Comparison of ENCODE assay signal across 1 cellular context in the genomic region with DNA sequence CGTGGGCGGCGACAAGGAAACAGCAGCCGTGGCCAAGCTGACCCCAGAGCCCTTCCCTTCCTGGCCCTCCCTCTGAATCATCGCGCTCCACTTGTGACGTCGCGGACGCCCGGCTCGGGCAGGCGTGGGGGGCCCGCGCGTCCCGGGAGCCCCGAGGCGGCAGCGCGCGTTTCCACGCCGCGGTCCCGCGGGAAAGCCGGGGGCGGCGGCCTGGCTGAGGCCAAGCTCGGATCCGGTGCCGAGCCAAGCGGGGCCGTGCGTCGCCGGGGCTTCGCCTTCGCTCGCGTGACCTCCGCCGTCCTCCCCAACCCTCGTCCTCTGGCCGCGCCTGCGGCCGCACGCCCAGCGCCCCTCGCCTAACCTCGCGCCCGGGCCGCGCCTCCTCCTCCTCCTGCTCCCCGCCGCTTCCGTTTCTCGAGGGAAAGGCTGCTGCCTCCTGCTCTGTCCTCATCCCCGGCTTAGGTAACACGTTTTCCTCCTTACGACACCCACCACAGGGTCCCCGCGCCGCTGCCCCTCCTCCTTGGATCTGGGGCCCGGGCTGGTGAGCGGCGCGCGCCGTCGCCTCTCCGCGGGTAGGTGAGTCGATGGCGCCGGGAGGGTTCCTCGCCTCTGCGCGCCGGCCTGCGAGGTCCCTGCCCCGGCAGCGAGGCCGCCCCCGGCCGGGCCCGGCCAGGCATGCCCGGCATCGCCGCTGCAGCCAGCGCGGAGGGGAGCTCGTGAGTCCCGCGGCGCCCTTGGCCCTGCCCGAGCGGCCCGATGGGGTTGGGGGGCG.
TF ChIP-seq lines count a peak whose summit lies in the region.

A gene with protein sequence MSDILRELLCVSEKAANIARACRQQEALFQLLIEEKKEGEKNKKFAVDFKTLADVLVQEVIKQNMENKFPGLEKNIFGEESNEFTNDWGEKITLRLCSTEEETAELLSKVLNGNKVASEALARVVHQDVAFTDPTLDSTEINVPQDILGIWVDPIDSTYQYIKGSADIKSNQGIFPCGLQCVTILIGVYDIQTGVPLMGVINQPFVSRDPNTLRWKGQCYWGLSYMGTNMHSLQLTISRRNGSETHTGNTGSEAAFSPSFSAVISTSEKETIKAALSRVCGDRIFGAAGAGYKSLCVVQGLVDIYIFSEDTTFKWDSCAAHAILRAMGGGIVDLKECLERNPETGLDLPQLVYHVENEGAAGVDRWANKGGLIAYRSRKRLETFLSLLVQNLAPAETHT (plus strand): TSS at position 90 of the 775 bp plus-strand sequence. CDS start 16,514 bp downstream, outside the sequence.

TF ChIP-seq in HEK293, 187 proteins besides CTCF, POLR2A, EP300 and RAD21 (continued from another document and continues in another):
- TF ChIP-seq, protein P1, sequence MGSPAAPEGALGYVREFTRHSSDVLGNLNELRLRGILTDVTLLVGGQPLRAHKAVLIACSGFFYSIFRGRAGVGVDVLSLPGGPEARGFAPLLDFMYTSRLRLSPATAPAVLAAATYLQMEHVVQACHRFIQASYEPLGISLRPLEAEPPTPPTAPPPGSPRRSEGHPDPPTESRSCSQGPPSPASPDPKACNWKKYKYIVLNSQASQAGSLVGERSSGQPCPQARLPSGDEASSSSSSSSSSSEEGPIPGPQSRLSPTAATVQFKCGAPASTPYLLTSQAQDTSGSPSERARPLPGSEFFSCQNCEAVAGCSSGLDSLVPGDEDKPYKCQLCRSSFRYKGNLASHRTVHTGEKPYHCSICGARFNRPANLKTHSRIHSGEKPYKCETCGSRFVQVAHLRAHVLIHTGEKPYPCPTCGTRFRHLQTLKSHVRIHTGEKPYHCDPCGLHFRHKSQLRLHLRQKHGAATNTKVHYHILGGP (tag by site-specific recombination; IDR thresholded peaks at IDR 0.05), result no peak
- TF ChIP-seq, protein P2, sequence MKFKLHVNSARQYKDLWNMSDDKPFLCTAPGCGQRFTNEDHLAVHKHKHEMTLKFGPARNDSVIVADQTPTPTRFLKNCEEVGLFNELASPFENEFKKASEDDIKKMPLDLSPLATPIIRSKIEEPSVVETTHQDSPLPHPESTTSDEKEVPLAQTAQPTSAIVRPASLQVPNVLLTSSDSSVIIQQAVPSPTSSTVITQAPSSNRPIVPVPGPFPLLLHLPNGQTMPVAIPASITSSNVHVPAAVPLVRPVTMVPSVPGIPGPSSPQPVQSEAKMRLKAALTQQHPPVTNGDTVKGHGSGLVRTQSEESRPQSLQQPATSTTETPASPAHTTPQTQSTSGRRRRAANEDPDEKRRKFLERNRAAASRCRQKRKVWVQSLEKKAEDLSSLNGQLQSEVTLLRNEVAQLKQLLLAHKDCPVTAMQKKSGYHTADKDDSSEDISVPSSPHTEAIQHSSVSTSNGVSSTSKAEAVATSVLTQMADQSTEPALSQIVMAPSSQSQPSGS (tag by site-specific recombination; IDR thresholded peaks at IDR 0.05; ENCODE audit: low read depth), result no peak
- TF ChIP-seq ZEB2 (tag by site-specific recombination; IDR thresholded peaks at IDR 0.05) (no peak), ZNF600 (tag by site-specific recombination; IDR thresholded peaks at IDR 0.05) (no peak), ZNF561 (tag by site-specific recombination; IDR thresholded peaks at IDR 0.05; ENCODE audit: borderline replicate concordance) (0 out of 2 replicates have a peak, but pooled peaks have one; percentile 30), ZNF433 (tag by site-specific recombination; IDR thresholded peaks at IDR 0.05; ENCODE audit: low read depth) (no peak), ZXDB (tag by site-specific recombination; IDR thresholded peaks at IDR 0.05) (peak; percentile 29; the same call in 1 of the 2 replicates), REST (tag by site-specific recombination; IDR thresholded peaks at IDR 0.05) (no peak), ZBTB17 (tag by site-specific recombination; IDR thresholded peaks at IDR 0.05) (0 out of 2 replicates have a peak, but pooled peaks have one; percentile 34), ZBTB48 (tag by site-specific recombination; IDR thresholded peaks at IDR 0.05) (no peak; the same call in 1 of the 2 replicates), ZNF701 (tag by site-specific recombination; IDR thresholded peaks at IDR 0.05) (no peak), ZNF621 (tag by site-specific recombination; IDR thresholded peaks at IDR 0.05) (no peak), ZNF626 (tag by site-specific recombination; IDR thresholded peaks at IDR 0.05) (no peak), PRDM1 (tag by site-specific recombination; IDR thresholded peaks at IDR 0.05) (no peak), ZBTB8A (tag by site-specific recombination; IDR thresholded peaks at IDR 0.05) (peak; percentile 93), ZNF530 (tag by site-specific recombination; IDR thresholded peaks at IDR 0.05; ENCODE audit: low read depth) (no peak), SP2 (tag by site-specific recombination; IDR thresholded peaks at IDR 0.05) (peak; percentile 30; the same call in 1 of the 2 replicates), ZNF211 (tag by site-specific recombination; IDR thresholded peaks at IDR 0.05; ENCODE audit: low read depth) (no peak), ZNF777 (tag by site-specific recombination; IDR thresholded peaks at IDR 0.05; ENCODE audit: borderline replicate concordance) (peak; percentile 60; the same call in 1 of the 2 replicates), ZNF747 (tag by site-specific recombination; IDR thresholded peaks at IDR 0.05) (no peak), ZNF692 (tag by site-specific recombination; IDR thresholded peaks at IDR 0.05) (peak; percentile 33; the same call in 1 of the 2 replicates), ZNF23 (tag by site-specific recombination; IDR thresholded peaks at IDR 0.05; ENCODE audit: borderline replicate concordance) (no peak), ZNF157 (tag by site-specific recombination; IDR thresholded peaks at IDR 0.05) (no peak), ZNF324 (tag by site-specific recombination; IDR thresholded peaks at IDR 0.05) (no peak), ZNF37A (tag by site-specific recombination; IDR thresholded peaks at IDR 0.05) (peak; percentile 44; the same call in 1 of the 2 replicates), ZNF830 (tag by site-specific recombination; IDR thresholded peaks at IDR 0.05; ENCODE audit: low read depth) (no peak), BCL11A (tag by site-specific recombination; IDR thresholded peaks at IDR 0.05; ENCODE audit: low read depth) (no peak), ZNF366 (tag by site-specific recombination; conservative IDR thresholded peaks at IDR 0.05) (no peak), KLF1 (tag by site-specific recombination; IDR thresholded peaks at IDR 0.05) (no peak), ZNF76 (tag by site-specific recombination; IDR thresholded peaks at IDR 0.05; ENCODE audit: borderline replicate concordance, low read depth) (0 out of 2 replicates have a peak, but pooled peaks have one; percentile 38), ZNF354C (tag by site-specific recombination; IDR thresholded peaks at IDR 0.05; ENCODE audit: borderline replicate concordance, low read depth) (no peak), ZNF529 (tag by site-specific recombination; IDR thresholded peaks at IDR 0.05; ENCODE audit: insufficient replicate concordance) (no peak), KLF16 (tag by site-specific recombination; IDR thresholded peaks at IDR 0.05) (peak; percentile 59), EGR2 (tag by site-specific recombination; IDR thresholded peaks at IDR 0.05; ENCODE audit: low read depth) (peak; percentile 28; the same call in 1 of the 2 replicates), FEZF1 (tag by site-specific recombination; IDR thresholded peaks at IDR 0.05) (no peak), IKZF3 (tag by site-specific recombination; IDR thresholded peaks at IDR 0.05) (0 out of 2 replicates have a peak, but pooled peaks have one; percentile 28)
- TF ChIP-seq, protein P3, sequence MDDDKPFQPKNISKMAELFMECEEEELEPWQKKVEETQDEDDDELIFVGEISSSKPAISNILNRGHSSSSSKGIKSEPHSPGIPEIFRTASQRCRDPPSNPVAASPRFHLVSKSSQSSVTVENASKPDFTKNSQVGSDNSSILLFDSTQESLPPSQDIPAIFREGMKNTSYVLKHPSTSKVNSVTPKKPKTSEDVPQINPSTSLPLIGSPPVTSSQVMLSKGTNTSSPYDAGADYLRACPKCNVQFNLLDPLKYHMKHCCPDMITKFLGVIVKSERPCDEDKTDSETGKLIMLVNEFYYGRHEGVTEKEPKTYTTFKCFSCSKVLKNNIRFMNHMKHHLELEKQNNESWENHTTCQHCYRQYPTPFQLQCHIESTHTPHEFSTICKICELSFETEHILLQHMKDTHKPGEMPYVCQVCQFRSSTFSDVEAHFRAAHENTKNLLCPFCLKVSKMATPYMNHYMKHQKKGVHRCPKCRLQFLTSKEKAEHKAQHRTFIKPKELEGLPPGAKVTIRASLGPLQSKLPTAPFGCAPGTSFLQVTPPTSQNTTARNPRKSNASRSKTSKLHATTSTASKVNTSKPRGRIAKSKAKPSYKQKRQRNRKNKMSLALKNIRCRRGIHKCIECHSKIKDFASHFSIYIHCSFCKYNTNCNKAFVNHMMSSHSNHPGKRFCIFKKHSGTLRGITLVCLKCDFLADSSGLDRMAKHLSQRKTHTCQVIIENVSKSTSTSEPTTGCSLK (tag by site-specific recombination; IDR thresholded peaks at IDR 0.05), result no peak
- TF ChIP-seq, protein P4, sequence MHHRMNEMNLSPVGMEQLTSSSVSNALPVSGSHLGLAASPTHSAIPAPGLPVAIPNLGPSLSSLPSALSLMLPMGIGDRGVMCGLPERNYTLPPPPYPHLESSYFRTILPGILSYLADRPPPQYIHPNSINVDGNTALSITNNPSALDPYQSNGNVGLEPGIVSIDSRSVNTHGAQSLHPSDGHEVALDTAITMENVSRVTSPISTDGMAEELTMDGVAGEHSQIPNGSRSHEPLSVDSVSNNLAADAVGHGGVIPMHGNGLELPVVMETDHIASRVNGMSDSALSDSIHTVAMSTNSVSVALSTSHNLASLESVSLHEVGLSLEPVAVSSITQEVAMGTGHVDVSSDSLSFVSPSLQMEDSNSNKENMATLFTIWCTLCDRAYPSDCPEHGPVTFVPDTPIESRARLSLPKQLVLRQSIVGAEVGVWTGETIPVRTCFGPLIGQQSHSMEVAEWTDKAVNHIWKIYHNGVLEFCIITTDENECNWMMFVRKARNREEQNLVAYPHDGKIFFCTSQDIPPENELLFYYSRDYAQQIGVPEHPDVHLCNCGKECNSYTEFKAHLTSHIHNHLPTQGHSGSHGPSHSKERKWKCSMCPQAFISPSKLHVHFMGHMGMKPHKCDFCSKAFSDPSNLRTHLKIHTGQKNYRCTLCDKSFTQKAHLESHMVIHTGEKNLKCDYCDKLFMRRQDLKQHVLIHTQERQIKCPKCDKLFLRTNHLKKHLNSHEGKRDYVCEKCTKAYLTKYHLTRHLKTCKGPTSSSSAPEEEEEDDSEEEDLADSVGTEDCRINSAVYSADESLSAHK (tag by site-specific recombination; IDR thresholded peaks at IDR 0.05), result no peak
- TF ChIP-seq, protein P5, sequence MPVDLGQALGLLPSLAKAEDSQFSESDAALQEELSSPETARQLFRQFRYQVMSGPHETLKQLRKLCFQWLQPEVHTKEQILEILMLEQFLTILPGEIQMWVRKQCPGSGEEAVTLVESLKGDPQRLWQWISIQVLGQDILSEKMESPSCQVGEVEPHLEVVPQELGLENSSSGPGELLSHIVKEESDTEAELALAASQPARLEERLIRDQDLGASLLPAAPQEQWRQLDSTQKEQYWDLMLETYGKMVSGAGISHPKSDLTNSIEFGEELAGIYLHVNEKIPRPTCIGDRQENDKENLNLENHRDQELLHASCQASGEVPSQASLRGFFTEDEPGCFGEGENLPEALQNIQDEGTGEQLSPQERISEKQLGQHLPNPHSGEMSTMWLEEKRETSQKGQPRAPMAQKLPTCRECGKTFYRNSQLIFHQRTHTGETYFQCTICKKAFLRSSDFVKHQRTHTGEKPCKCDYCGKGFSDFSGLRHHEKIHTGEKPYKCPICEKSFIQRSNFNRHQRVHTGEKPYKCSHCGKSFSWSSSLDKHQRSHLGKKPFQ (tag by site-specific recombination; IDR thresholded peaks at IDR 0.05), result no peak
- TF ChIP-seq, protein P6, sequence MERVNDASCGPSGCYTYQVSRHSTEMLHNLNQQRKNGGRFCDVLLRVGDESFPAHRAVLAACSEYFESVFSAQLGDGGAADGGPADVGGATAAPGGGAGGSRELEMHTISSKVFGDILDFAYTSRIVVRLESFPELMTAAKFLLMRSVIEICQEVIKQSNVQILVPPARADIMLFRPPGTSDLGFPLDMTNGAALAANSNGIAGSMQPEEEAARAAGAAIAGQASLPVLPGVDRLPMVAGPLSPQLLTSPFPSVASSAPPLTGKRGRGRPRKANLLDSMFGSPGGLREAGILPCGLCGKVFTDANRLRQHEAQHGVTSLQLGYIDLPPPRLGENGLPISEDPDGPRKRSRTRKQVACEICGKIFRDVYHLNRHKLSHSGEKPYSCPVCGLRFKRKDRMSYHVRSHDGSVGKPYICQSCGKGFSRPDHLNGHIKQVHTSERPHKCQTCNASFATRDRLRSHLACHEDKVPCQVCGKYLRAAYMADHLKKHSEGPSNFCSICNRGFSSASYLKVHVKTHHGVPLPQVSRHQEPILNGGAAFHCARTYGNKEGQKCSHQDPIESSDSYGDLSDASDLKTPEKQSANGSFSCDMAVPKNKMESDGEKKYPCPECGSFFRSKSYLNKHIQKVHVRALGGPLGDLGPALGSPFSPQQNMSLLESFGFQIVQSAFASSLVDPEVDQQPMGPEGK (tag by site-specific recombination; IDR thresholded peaks at IDR 0.05), result no peak
